In the genomic region with DNA sequence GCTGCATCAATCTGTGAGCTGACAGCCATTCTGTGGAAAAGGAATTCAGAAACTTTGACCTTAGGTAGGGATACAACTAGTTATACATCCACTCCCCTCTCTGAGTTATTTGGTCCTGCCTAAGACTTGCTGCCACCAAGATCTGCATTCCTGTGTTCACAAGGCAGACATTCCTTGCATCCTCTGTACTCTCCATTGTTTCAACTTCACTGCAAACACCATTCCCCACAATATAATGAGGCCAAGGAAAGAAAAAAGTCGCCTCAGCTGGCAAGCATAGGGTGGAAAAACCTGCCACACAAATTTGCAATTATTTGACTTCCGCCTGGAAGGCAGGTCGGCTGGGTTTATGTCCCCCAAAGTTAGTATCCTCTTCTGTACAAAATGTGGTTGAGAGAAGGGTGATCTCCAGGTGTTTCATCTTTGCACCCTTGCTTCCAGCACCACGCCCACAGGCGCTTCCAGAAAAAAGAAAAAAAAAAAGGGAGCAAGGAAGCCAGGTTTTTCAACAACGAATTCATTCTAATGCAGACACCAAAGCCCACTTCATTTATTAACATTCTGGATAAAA, we compare ENCODE assay signal across 8 cellular contexts. TPM values are rescaled to one million over a fixed set of nuclear protein-coding genes. Genes with fewer than 3 reads are reported as not detected.
DNase-seq lines count a peak whose midpoint lies in the region; ATAC-seq, FAIRE-seq and TF ChIP-seq lines count a peak whose summit lies in the region.

No MANE protein-coding gene starts in this region.

- BruUV-seq in PC-3 (replicated peaks; lab: Mats Ljungman, UMichigan): TSS peak; percentile 95

- CTCF ChIA-PET in PC-3 (lab: Charles Lee): interaction anchor here (0.6 to 0.7 kb wide), 2 partner anchors 71 to 219 kb away, joined by 3 to 5 read pairs; no protein-coding TSS in a partner anchor

- H3K4me1 ChIP-seq in DND-41 (ENCODE audit: insufficient read depth, low read length) (peaks cover 30% of the 10 kb centered on the region), PC-3 (ENCODE audit: insufficient read depth, low read length) (peaks cover 45% of the 10 kb centered on the region), pancreas (peaks cover 0 to 37% (median 18%) of the 10 kb centered on the region in 3 donors)

- H3K36me3 ChIP-seq in DND-41 (ENCODE audit: insufficient read depth, low read length): no peaks in the 10 kb centered on the region
- H3K36me3 ChIP-seq in PC-3 (ENCODE audit: low read depth, low read length): no peaks in the 10 kb centered on the region
- no peaks in the 10 kb centered on the region for H3K36me3 ChIP-seq in pancreas

- no peak for TF ChIP-seq POLR2A in GM12891 (IDR thresholded peaks at IDR 0.05; ENCODE audit: low read depth, low read length)

- TF ChIP-seq CTCF in DND-41 (IDR thresholded peaks at IDR 0.05; ENCODE audit: borderline replicate concordance, extremely low read depth, low read length, poor library complexity, severe bottlenecking) (no peak), PC-3 (conservative IDR thresholded peaks at IDR 0.05; ENCODE audit: low read depth, low read length) (no peak), pancreas (IDR thresholded peaks at IDR 0.05) (no peak)

- no peak for ATAC-seq in DND-41 (ENCODE audit: insufficient read depth, low read depth)
- no peak for ATAC-seq in PC-3
- no peak for ATAC-seq in pancreas
- ATAC-seq in sciatic nerve: no peak
- no peak for ATAC-seq in HG02623 (IDR thresholded peaks at IDR 0.05; ENCODE audit: unreplicated experiment)

- WGBS in pancreas, 2 donors: 15 to 18% methylated on average over 6 of the region's 6 CpGs

- POLR2A ChIA-PET in PC-3 (lab: Charles Lee; ENCODE audit: unreplicated experiment): interaction anchor here (0.5 to 0.6 kb wide), 4 partner anchors 43 to 236 kb away, joined by 3 read pairs; no protein-coding TSS in a partner anchor

- DNase-seq in DND-41: no peak
- no peak for DNase-seq in PC-3
- no peak for DNase-seq in epithelial cell of prostate (ENCODE audit: low read depth, low spot score)
- DNase-seq in pancreas: no peak
- DNase-seq in sciatic nerve (ENCODE audit: low spot score): no peak
- DNase-seq in NCI-H1105 (lab: John Stamatoyannopoulos, UW): no peak
- DNase-seq in GM12891 (ENCODE audit: insufficient read length, low spot score): no peak

- intact Hi-C loops in PC-3 (cut with micrococcal nuclease) (no loop called here), pancreas (cut with DNase I) (no loop called here), sciatic nerve (cut with DNase I) (no loop called here)

- H4K20me1 ChIP-seq in DND-41 (ENCODE audit: insufficient read depth, low read length) (no peaks in the 10 kb centered on the region), PC-3 (ENCODE audit: low read length) (no peaks in the 10 kb centered on the region)

- no peaks in the 10 kb centered on the region for H3F3A ChIP-seq in PC-3 (ENCODE audit: low read length, unreplicated experiment)

- H3K9me2 ChIP-seq in PC-3 (replicated peaks; ENCODE audit: low read length): no peaks in the 10 kb centered on the region

- no peaks in the 10 kb centered on the region for H3K9me3 ChIP-seq in DND-41 (ENCODE audit: insufficient read depth, low read length, severe bottlenecking)
- H3K9me3 ChIP-seq in PC-3 (ENCODE audit: low read length): no peaks in the 10 kb centered on the region
- H3K9me3 ChIP-seq in pancreas: no peaks in the 10 kb centered on the region

- H3K4me3 ChIP-seq in DND-41 (ENCODE audit: low read depth in 1 of 2, low read length in 2 of 2) (peak overlapping the region; percentile 77 to 84), PC-3 (ENCODE audit: low read length) (peak overlapping the region; percentile 92), pancreas (peak overlapping the region; percentile 68 to 94 (median 80))

- H3K4me2 ChIP-seq in DND-41 (ENCODE audit: insufficient read depth, low read length) (peak overlapping the region; percentile 96), PC-3 (ENCODE audit: low read length) (peak overlapping the region; percentile 84)

- FAIRE-seq in pancreas (lab: Jason Lieb, UNC) (no peak), GM12891 (lab: Jason Lieb, UNC) (no peak)

- H3K27ac ChIP-seq in DND-41 (ENCODE audit: low read length) (peak overlapping the region; percentile 74; the same call in 1 of the 2 replicates), PC-3 (ENCODE audit: low read length) (peak overlapping the region; percentile 98), epithelial cell of prostate (peak overlapping the region; percentile 97), pancreas (peak overlapping the region; percentile 55 to 90 (median 86))

- H3K9ac ChIP-seq in DND-41 (ENCODE audit: low read depth, low read length) (peak overlapping the region; percentile 60), PC-3 (ENCODE audit: low read length) (peak overlapping the region; percentile 77)

- H3K79me2 ChIP-seq in DND-41 (ENCODE audit: insufficient read depth, low read length) (peaks cover 15% of the 10 kb centered on the region), PC-3 (ENCODE audit: low read length) (peaks cover 42% of the 10 kb centered on the region)

- H3K27me3 ChIP-seq in DND-41 (ENCODE audit: insufficient read depth, low read length, poor library complexity) (no peaks in the 10 kb centered on the region), PC-3 (ENCODE audit: low read length) (no peaks in the 10 kb centered on the region), pancreas (no peaks in the 10 kb centered on the region)

- peak overlapping the region; percentile 89 for H2AFZ ChIP-seq in DND-41 (ENCODE audit: low read depth, low read length)
- peak overlapping the region; percentile 91 for H2AFZ ChIP-seq in PC-3 (ENCODE audit: low read length)

TF ChIP-seq in GM12891, 5 proteins besides CTCF, POLR2A, EP300 and RAD21:
- TF ChIP-seq POLR2AphosphoS5 (IDR thresholded peaks at IDR 0.05; ENCODE audit: low read depth, low read length) (no peak), TAF1 (IDR thresholded peaks at IDR 0.05; ENCODE audit: low read depth, low read length) (no peak), POU2F2 (IDR thresholded peaks at IDR 0.05; ENCODE audit: low read depth, low read length) (no peak), SPI1 (IDR thresholded peaks at IDR 0.05; ENCODE audit: low read depth, low read length) (no peak), PAX5 (IDR thresholded peaks at IDR 0.05; ENCODE audit: insufficient read depth, low read length, severe bottlenecking) (no peak)

RNA-seq across cellular contexts. Expression of gene CTTNBP2NL, which starts 0.7 kb away (rescaled TPM):
- total RNA-seq in PC-3 (2014; rRNA removed) (3.7 and 9.8 TPM in 2 replicates), pancreas (10 to 100 TPM in 2 of 6 donors, 1 to 10 TPM in 4; 4.6 to 24.0 (median 6.5) TPM), sciatic nerve (63.4 TPM)
- polyA plus RNA-seq in pancreas: 1 to 10 TPM; 2.8 to 3.4 TPM
- 1.6 TPM for polyA plus RNA-seq in GM12891 (2012; ENCODE audit: low read depth, missing spikeins)
